ENCODE assay signal across 19 cellular contexts in the genomic region with DNA sequence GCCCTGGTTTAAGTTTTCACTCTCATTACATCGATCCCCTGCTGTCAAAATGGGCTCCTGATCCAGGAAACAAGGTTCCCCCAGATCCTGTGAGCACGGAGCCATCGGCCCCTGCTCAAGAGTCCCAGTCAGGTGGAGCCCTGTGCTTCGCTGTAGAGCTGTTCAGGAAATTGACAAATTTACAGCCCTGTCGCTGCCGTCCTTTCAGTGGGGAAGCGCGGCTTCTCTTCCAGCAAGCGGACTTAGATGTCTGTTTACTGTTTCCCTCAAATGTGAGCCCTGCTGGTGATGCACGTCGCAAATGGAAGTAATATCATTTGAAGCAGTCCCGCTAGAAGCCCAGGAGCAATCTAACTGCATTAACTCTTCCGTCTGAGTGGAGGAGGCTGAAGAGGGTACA.
"Had no signal": no experiment of that assay in that cellular context is flagged by ENCODE, and none has a peak within 500 bp of the region (broad histone marks: within the 10 kb centered on the region; RNA-seq: fewer than 3 reads in every experiment).

No MANE protein-coding gene starts in this region.

- H3K4me1 ChIP-seq: adrenal gland, breast epithelium, left ventricle myocardium inferior, parathyroid adenoma, tibial nerve, vagina had no signal

- H3K79me2 ChIP-seq: parathyroid adenoma had no signal

- H3K27ac ChIP-seq: adrenal gland, breast epithelium, left ventricle myocardium inferior, parathyroid adenoma, tibial nerve, vagina, WERI-Rb-1 had no signal

- H3K36me3 ChIP-seq: adrenal gland, breast epithelium, left ventricle myocardium inferior, tibial nerve, vagina, WERI-Rb-1 had no signal

- H3K4me3 Mint-ChIP-seq: activated CD4-positive, alpha-beta T cell treated with anti-CD3 and anti-CD28 coated beads for 36 hours; activated T-helper 1 cell treated with anti-CD3 and anti-CD28 coated beads, Interleukin-12 subunit alpha, Interleukin-12 subunit beta, Interleukin-2, Interleukin-4 antibody, amounts not matched to agents 30 ng/mL and 10 ng/mL and 1 ng/mL, durations not matched to agents 14 hours and 24 hours and 36 hours had no signal

- H3K4me3 ChIP-seq: adrenal gland, breast epithelium, left ventricle myocardium inferior, tibial nerve, vagina had no signal

- H3K27me3 Mint-ChIP-seq: activated CD4-positive, alpha-beta T cell treated with anti-CD3 and anti-CD28 coated beads for 36 hours had no signal

- ATAC-seq: activated CD4-positive, alpha-beta T cell treated with anti-CD3 and anti-CD28 coated beads for 36 hours; activated naive CD4-positive, alpha-beta T cell treated with anti-CD3 and anti-CD28 coated beads, Interleukin-2, amount 50 U/mL, for 72 hours; stimulated activated naive CD8-positive, alpha-beta T cell treated with anti-CD3 and anti-CD28 coated beads, Interleukin-15, Interleukin-2, amounts not matched to agents 100 U/mL and 50 U/mL, for 24 hours had no signal

- H3K4me1 Mint-ChIP-seq: activated CD4-positive, alpha-beta T cell treated with anti-CD3 and anti-CD28 coated beads for 36 hours had no signal

- H3K9me3 Mint-ChIP-seq: activated T-helper 1 cell treated with anti-CD3 and anti-CD28 coated beads, Interleukin-12 subunit alpha, Interleukin-12 subunit beta, Interleukin-2, Interleukin-4 antibody, amounts not matched to agents 30 ng/mL and 10 ng/mL and 1 ng/mL, durations not matched to agents 14 hours and 24 hours and 36 hours had no signal

- H3K9ac ChIP-seq: parathyroid adenoma had no signal

- H2AFZ ChIP-seq: parathyroid adenoma had no signal

- H3K27me3 ChIP-seq: adrenal gland, breast epithelium, tibial nerve, vagina had no signal

- H3K36me3 Mint-ChIP-seq: activated naive CD4-positive, alpha-beta T cell treated with anti-CD3 and anti-CD28 coated beads, Interleukin-2, amount 50 U/mL, for 72 hours had no signal

- DNase-seq: activated CD4-positive, alpha-beta T cell treated with anti-CD3 and anti-CD28 coated beads for 36 hours; activated CD4-positive, alpha-beta T cell treated with anti-CD3 and anti-CD28 coated beads, Interleukin-2, amount 50 U/mL, for 48 hours; activated gamma-delta T cell treated with Interleukin-2 at 50 U/mL for 16 hours; adrenal gland; cerebellar nuclear complex; cortex of kidney; erythroblast; head of caudate nucleus; left ventricle myocardium inferior; mammary epithelial cell; stimulated activated naive CD8-positive, alpha-beta T cell treated with anti-CD3 and anti-CD28 coated beads, Interleukin-15, Interleukin-2, amounts not matched to agents 100 U/mL and 50 U/mL, for 24 hours; T-helper 2 cell; WERI-Rb-1 had no signal

- H3K27ac Mint-ChIP-seq: activated CD4-positive, alpha-beta T cell treated with anti-CD3 and anti-CD28 coated beads for 36 hours; activated naive CD4-positive, alpha-beta T cell treated with anti-CD3 and anti-CD28 coated beads, Interleukin-2, amount 50 U/mL, for 72 hours; activated T-helper 1 cell treated with anti-CD3 and anti-CD28 coated beads, Interleukin-12 subunit alpha, Interleukin-12 subunit beta, Interleukin-2, Interleukin-4 antibody, amounts not matched to agents 30 ng/mL and 10 ng/mL and 1 ng/mL, durations not matched to agents 14 hours and 24 hours and 36 hours had no signal

- H3K9me3 ChIP-seq: adrenal gland, breast epithelium, vagina had no signal
